In the genomic region with DNA sequence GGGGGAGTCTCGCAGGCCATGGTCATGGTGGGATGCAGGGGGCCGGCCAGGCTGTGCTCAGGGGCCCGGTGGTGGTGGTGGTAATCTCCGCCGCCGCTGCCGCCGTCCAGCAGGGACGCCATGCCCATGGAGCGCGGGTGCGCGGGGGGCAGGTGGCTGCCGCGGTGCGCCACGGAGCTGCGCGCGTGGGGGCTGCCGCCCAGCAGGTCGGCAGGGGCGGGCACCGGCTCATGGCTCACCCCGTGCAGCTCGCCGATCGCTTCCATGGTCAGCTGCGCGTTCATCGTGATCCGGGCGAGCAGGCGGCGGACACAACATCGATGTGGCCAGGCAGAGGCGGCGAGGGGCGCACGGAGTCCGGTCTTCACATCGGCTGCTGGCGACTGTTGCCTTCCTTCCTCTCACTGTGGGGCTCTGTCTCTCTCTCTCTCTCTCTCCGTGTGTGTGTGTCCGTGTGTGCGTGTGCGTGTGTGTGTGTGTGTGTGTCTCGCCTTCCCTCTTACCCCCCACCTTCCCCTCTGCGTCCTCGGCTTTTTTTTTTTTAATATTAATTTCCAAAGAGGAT, we compare ENCODE assay signal across 9 cellular contexts. TPM values are rescaled to one million over a fixed set of nuclear protein-coding genes. Genes with fewer than 3 reads are reported as not detected.
DNase-seq lines count a peak whose midpoint lies in the region; ATAC-seq, FAIRE-seq and TF ChIP-seq lines count a peak whose summit lies in the region.
"Had no signal": no experiment of that assay in that cellular context is flagged by ENCODE, and none has a peak within 500 bp of the region (broad histone marks: within the 10 kb centered on the region; RNA-seq: fewer than 3 reads in every experiment).

No MANE protein-coding gene starts in this region.

- peak overlapping the region; percentile 92 for H2AFZ ChIP-seq in Karpas-422 (ENCODE audit: low read length)
- H2AFZ ChIP-seq in astrocyte (ENCODE audit: low read depth, low read length), result peak overlapping the region; percentile 88
- no peak overlapping the region for H2AFZ ChIP-seq in HepG2 (ENCODE audit: low read length)

- no peaks in the 10 kb centered on the region for H3K36me3 Mint-ChIP-seq in astrocyte (ENCODE audit: low read depth, unreplicated experiment)

- H3K27ac Mint-ChIP-seq in astrocyte (ENCODE audit: unreplicated experiment), result no peak overlapping the region

- H3K9me3 ChIP-seq in Karpas-422 (ENCODE audit: low read length) (no peaks in the 10 kb centered on the region), astrocyte (ENCODE audit: insufficient read depth, low read depth, low read length) (peaks cover under 1% of the 10 kb centered on the region), HepG2 (ENCODE audit: low read length) (peaks cover 10% of the 10 kb centered on the region; the same call in 1 of the 2 replicates)

- H3K79me2 ChIP-seq in Karpas-422 (ENCODE audit: low read length) (no peaks in the 10 kb centered on the region), astrocyte (ENCODE audit: insufficient read depth, low read length) (no peaks in the 10 kb centered on the region), HepG2 (ENCODE audit: insufficient read depth, low read length) (peaks cover 34% of the 10 kb centered on the region)

- no peaks in the 10 kb centered on the region for H3K4me1 Mint-ChIP-seq in astrocyte (ENCODE audit: low read depth, unreplicated experiment)

- H3K9me2 ChIP-seq in Karpas-422 (replicated peaks; ENCODE audit: insufficient read depth, low read length), result no peaks in the 10 kb centered on the region

- H3K4me3 ChIP-seq in Karpas-422 (ENCODE audit: low read length) (peak overlapping the region; percentile 75), astrocyte (ENCODE audit: insufficient read depth, low read depth, low read length) (peak overlapping the region; percentile 52), HepG2 (replicated peaks in 1 of 3; ENCODE audit: insufficient read depth in 1 of 3, low read depth in 2 of 3, low read length in 3 of 3) (peak overlapping the region; percentile 67 to 80 (median 76)), urinary bladder (ENCODE audit: low read depth, low read length) (peak overlapping the region; percentile 58)

- in situ Hi-C loops in HepG2 (cut with HindIII; ENCODE audit: extremely low pct_ligation_motif_present, low pct_unique_long_range_greater_than_20kb), result loop anchor here (10.0 kb wide), 1 partner anchor 925 kb away; no protein-coding TSS in a partner anchor

- WGBS in HepG2 (ENCODE audit: low lambda C conversion rate), result 1% methylated on average over 18 of the region's 50 CpGs
- WGBS in urinary bladder, result under 1% methylated on average over 50 of the region's 50 CpGs

- CTCF ChIA-PET in HepG2 (lab: Yijun Ruan, JAX; ENCODE audit: low intra/inter-chr PET ratio, low total read pairs), result no interaction called here

- no peak for TF ChIP-seq EP300 in HepG2 (IDR thresholded peaks at IDR 0.05; ENCODE audit: low read depth in 2 of 2, low read length in 2 of 2)
- no peak for TF ChIP-seq EP300 in HepG2 (CRISPR knock-in tag; IDR thresholded peaks at IDR 0.05; ENCODE audit: borderline replicate concordance)

- H3K4me3 Mint-ChIP-seq in astrocyte (ENCODE audit: unreplicated experiment), result peak overlapping the region; percentile 82

- H3K36me3 ChIP-seq in Karpas-422 (ENCODE audit: insufficient read depth, low read length), result no peaks in the 10 kb centered on the region
- H3K36me3 ChIP-seq in astrocyte (ENCODE audit: insufficient read depth, low read length), result no peaks in the 10 kb centered on the region
- no peaks in the 10 kb centered on the region for H3K36me3 ChIP-seq in HepG2 (replicated peaks in 1 of 2; ENCODE audit: control insufficient read depth in 1 of 2, insufficient read depth in 2 of 2, low read length in 2 of 2)
- H3K36me3 ChIP-seq in urinary bladder (ENCODE audit: insufficient read depth), result no peaks in the 10 kb centered on the region

- H3K4me2 ChIP-seq in Karpas-422 (ENCODE audit: low read depth, low read length, poor library complexity, severe bottlenecking) (peak overlapping the region; percentile 90), astrocyte (ENCODE audit: low read length) (peak overlapping the region; percentile 91), HepG2 (ENCODE audit: low read depth, low read length) (peak overlapping the region; percentile 89)

- peaks cover 80% of the 10 kb centered on the region for H3K27me3 Mint-ChIP-seq in astrocyte (ENCODE audit: low read depth, unreplicated experiment)

- H3K27me3 ChIP-seq in Karpas-422 (ENCODE audit: low read length), result no peaks in the 10 kb centered on the region
- peaks cover 91% of the 10 kb centered on the region for H3K27me3 ChIP-seq in astrocyte (ENCODE audit: insufficient read depth, low read length)
- peaks cover 0 to 19% of the 10 kb centered on the region in 2 experiments; a peak in 3 of 5 replicates for H3K27me3 ChIP-seq in HepG2 (ENCODE audit: control insufficient read depth in 1 of 2, insufficient read depth in 2 of 2, low read length in 2 of 2)

- peaks cover 20% of the 10 kb centered on the region for H3K4me1 ChIP-seq in Karpas-422 (ENCODE audit: low read length)
- peaks cover 7% of the 10 kb centered on the region for H3K4me1 ChIP-seq in astrocyte (ENCODE audit: insufficient read depth, low read length)
- H3K4me1 ChIP-seq in HepG2 (ENCODE audit: insufficient read depth, low read length), result peaks cover 27% of the 10 kb centered on the region
- H3K4me1 ChIP-seq in urinary bladder (ENCODE audit: insufficient read depth), result peaks cover 5% of the 10 kb centered on the region

- FAIRE-seq in astrocyte (lab: Jason Lieb, UNC), result no peak
- FAIRE-seq in HepG2 (lab: Jason Lieb, UNC), result no peak
- FAIRE-seq: colon had no signal

- peak; percentile 39; the same call in 1 of the 2 replicates for TF ChIP-seq RAD21 in HepG2 (CRISPR knock-in tag; IDR thresholded peaks at IDR 0.05)

- peaks cover 8% of the 10 kb centered on the region for H3K9me3 Mint-ChIP-seq in astrocyte (ENCODE audit: unreplicated experiment)

- H4K20me1 ChIP-seq in Karpas-422 (ENCODE audit: insufficient read depth, low read depth, low read length), result no peaks in the 10 kb centered on the region
- H4K20me1 ChIP-seq in astrocyte (ENCODE audit: insufficient read depth, low read length), result no peaks in the 10 kb centered on the region
- no peaks in the 10 kb centered on the region for H4K20me1 ChIP-seq in HepG2 (ENCODE audit: insufficient read depth, low read length)

- no peak overlapping the region for H3K27ac ChIP-seq in Karpas-422 (ENCODE audit: low read length)
- H3K27ac ChIP-seq in astrocyte (ENCODE audit: low read depth, low read length), result no peak overlapping the region
- H3K27ac ChIP-seq in HepG2 (ENCODE audit: extremely low read length, insufficient read depth, low read length), result peak overlapping the region; percentile 69
- no peak overlapping the region for H3K27ac ChIP-seq in urinary bladder (ENCODE audit: low read depth)

- TF ChIP-seq CTCF in astrocyte (IDR thresholded peaks at IDR 0.05; ENCODE audit: insufficient read depth, low read depth, low read length) (no peak), HepG2 (CRISPR knock-in tag; IDR thresholded peaks at IDR 0.05) (0 out of 2 replicates have a peak, but pooled peaks have one; percentile 14)

- H3K9ac ChIP-seq in Karpas-422 (ENCODE audit: low read length) (peak overlapping the region; percentile 80), astrocyte (ENCODE audit: low read length) (no peak overlapping the region), HepG2 (ENCODE audit: insufficient read depth, low read depth, low read length) (peak overlapping the region; percentile 64)

- BruUV-seq in HepG2 (replicated peaks; lab: Mats Ljungman, UMichigan), result TSS peak; percentile 69

- intact Hi-C loops in HepG2 (cut with micrococcal nuclease; ENCODE audit: unreplicated experiment), result loop anchor here (10.0 kb wide), 1 partner anchor 245 kb away; no protein-coding TSS in a partner anchor

- DNase-seq in NCI-H748 (lab: John Stamatoyannopoulos, UW; ENCODE audit: unreplicated experiment) (peak; percentile 44), NCI-H748 treated with DMSO at 0.1 percent for 48 hours (lab: John Stamatoyannopoulos, UW) (no peak), Karpas-422 (peak; percentile 51), astrocyte (ENCODE audit: low read depth) (peak; percentile 9), HepG2 (ENCODE audit: low spot score) (no peak), NCI-H2107 treated with DMSO at 0.1 percent for 48 hours (lab: John Stamatoyannopoulos, UW; ENCODE audit: unreplicated experiment) (no peak)

- TF ChIP-seq POLR2A in HepG2 (IDR thresholded peaks at IDR 0.05; ENCODE audit: insufficient read depth in 1 of 2, low read depth in 2 of 2, low read length in 2 of 2), result 0 out of 4 replicates have a peak, but pooled peaks of 1 of the 2 experiments have one; percentile 21

- POLR2A ChIA-PET in HepG2 (lab: Yijun Ruan, JAX), result interaction anchor here (1.5 kb wide), 1 partner anchor 35 kb away, joined by 4 read pairs; no protein-coding TSS in a partner anchor

- ATAC-seq in HepG2, result peak; percentile 25
- no peak for ATAC-seq in HG03045 (IDR thresholded peaks at IDR 0.05; ENCODE audit: unreplicated experiment)

RNA-seq across cellular contexts. Expression of a gene that starts 0.5 kb away (rescaled TPM):
- 0.14 and 0.45 TPM in 2 replicates for total RNA-seq in Karpas-422 (2014; rRNA removed; shearing (Covaris generic); ENCODE audit: low replicate concordance)
- total RNA-seq in astrocyte (0.14 and 0.32 TPM in 2 replicates), HepG2 (2016; rRNA removed; fragmentation: Illumina TruSeq; extraction: Trizol) (9.1 and 9.3 TPM in 2 replicates), urinary bladder (0.63 TPM)
- 1.9 and 2.8 TPM in 2 replicates for total RNA-seq in HepG2 (2016; cell fraction: cytosol; rRNA removed; fragmentation: Illumina TruSeq; extraction: Trizol; ENCODE audit: low read depth)
- 7.3 and 7.4 TPM in 2 replicates for total RNA-seq in HepG2 (2016; cell fraction: insoluble cytoplasmic fraction; rRNA removed; fragmentation: Illumina TruSeq; extraction: Trizol)
- 6.4 and 6.6 TPM in 2 replicates for total RNA-seq in HepG2 (2016; cell fraction: membrane; rRNA removed; fragmentation: Illumina TruSeq; extraction: Trizol)
- 11.7 and 15.6 TPM in 2 replicates for total RNA-seq in HepG2 (2016; cell fraction: nucleus; rRNA removed; fragmentation: Illumina TruSeq; extraction: Trizol)
- polyA plus RNA-seq in HepG2 (2011; rRNA removed) (3.5 and 3.8 TPM in 2 replicates), urinary bladder (not detected)
- polyA plus RNA-seq in HepG2 (2011; cell fraction: cytosol; rRNA removed), result 1.8 and 2.0 TPM in 2 replicates
- 9.9 and 11.0 TPM in 2 replicates for polyA plus RNA-seq in HepG2 (2011; cell fraction: nucleus; rRNA removed)
- 13.4 and 15.9 TPM in 2 replicates for polyA plus RNA-seq in HepG2 (2012)
- 1.0 and 1.8 TPM in 2 replicates for polyA plus RNA-seq in HepG2 (2016; cell fraction: cytosol; fragmentation: Illumina TruSeq; extraction: Trizol; ENCODE audit: low read depth)
- polyA plus RNA-seq in HepG2 (2016; cell fraction: insoluble cytoplasmic fraction; fragmentation: Illumina TruSeq; extraction: Trizol; ENCODE audit: low read depth), result 7.6 and 8.6 TPM in 2 replicates
- polyA plus RNA-seq in HepG2 (2016; cell fraction: membrane; fragmentation: Illumina TruSeq; extraction: Trizol; ENCODE audit: low read depth), result 4.2 and 4.5 TPM in 2 replicates
- polyA plus RNA-seq in HepG2 (2016; cell fraction: nucleus; fragmentation: Illumina TruSeq; extraction: Trizol; ENCODE audit: insufficient read depth, low read depth), result 13.6 and 17.1 TPM in 2 replicates
- polyA minus RNA-seq in HepG2 (2011; rRNA and poly(A)+ RNA removed; ENCODE audit: low replicate concordance), result 10.5 TPM in 1 of 2 replicates, not detected in the other
- 7.3 and 19.3 TPM in 2 replicates for polyA minus RNA-seq in HepG2 (2011; cell fraction: cytosol; rRNA and poly(A)+ RNA removed)
- polyA minus RNA-seq in HepG2 (2011; cell fraction: nucleus; rRNA and poly(A)+ RNA removed), result 14.2 and 19.6 TPM in 2 replicates

Comparison
In these comparisons a context has a peak if more than half of its experiments do, and no peak if none do; other contexts are left out.
1. DNase-seq: peak in NCI-H748 (single experiment), Karpas-422 (single experiment) and astrocyte (single experiment); none in NCI-H748 treated with DMSO at 0.1 percent for 48 hours (single experiment), HepG2 (single experiment) and NCI-H2107 treated with DMSO at 0.1 percent for 48 hours (single experiment).
2. Peak in every context shown above with its lines, with median percentiles within 50 percentile points of each other: H3K4me2 ChIP-seq and H3K4me3 ChIP-seq.